ENCODE assay signal across 25 cellular contexts in genomic region chr6:34561227-34561530, GRCh38. TPM values are rescaled to one million over a fixed set of nuclear protein-coding genes. Genes with fewer than 3 reads are reported as not detected.
"Had no signal": no experiment of that assay in that cellular context is flagged by ENCODE, and none has a peak within 500 bp of the region (broad histone marks: within the 10 kb centered on the region; RNA-seq: fewer than 3 reads in every experiment).

No MANE protein-coding gene starts in this region.

- H3K27me3 ChIP-seq: dorsolateral prefrontal cortex, gastrocnemius medialis, neutrophil, pancreas, right atrium auricular region, sigmoid colon, tibial nerve, upper lobe of right lung, uterus had no signal

- ATAC-seq: gastrocnemius medialis; naive thymus-derived CD8-positive, alpha-beta T cell; pancreas; stimulated activated memory B cell treated with anti-CD40 and anti-IgM and Interleukin-4, amounts not matched to agents 10 μg/mL and 1 μg/mL and 100 μg/mL, for 72 hours; stimulated activated naive CD8-positive, alpha-beta T cell treated with anti-CD3 and anti-CD28 coated beads, Interleukin-15, Interleukin-2, amounts not matched to agents 100 U/mL and 50 U/mL, for 24 hours had no signal

- H3K27ac ChIP-seq: dorsolateral prefrontal cortex, gastrocnemius medialis, neutrophil, pancreas, sigmoid colon, thoracic aorta, tibial nerve, upper lobe of right lung, uterus had no signal

- H3K36me3 ChIP-seq: gastrocnemius medialis, neutrophil, pancreas, right atrium auricular region, sigmoid colon, thoracic aorta, tibial nerve, upper lobe of right lung, uterus had no signal

- H3K27ac Mint-ChIP-seq: memory B cell; naive thymus-derived CD8-positive, alpha-beta T cell; stimulated activated memory B cell treated with anti-CD40 and anti-IgM and Interleukin-4, amounts not matched to agents 10 μg/mL and 1 μg/mL and 100 μg/mL, for 72 hours had no signal

- H3K4me1 Mint-ChIP-seq: memory B cell; stimulated activated memory B cell treated with anti-CD40 and anti-IgM and Interleukin-4, amounts not matched to agents 10 μg/mL and 1 μg/mL and 100 μg/mL, for 72 hours had no signal

- H3K4me1 ChIP-seq: gastrocnemius medialis, pancreas, sigmoid colon, tibial nerve, upper lobe of right lung, uterus had no signal

- H3K4me3 ChIP-seq: dorsolateral prefrontal cortex, gastrocnemius medialis, lung, pancreas, right atrium auricular region, sigmoid colon, thoracic aorta, tibial nerve, upper lobe of right lung, uterus had no signal

- H3K36me3 Mint-ChIP-seq: memory B cell; naive thymus-derived CD8-positive, alpha-beta T cell; stimulated activated memory B cell treated with anti-CD40 and anti-IgM and Interleukin-4, amounts not matched to agents 10 μg/mL and 1 μg/mL and 100 μg/mL, for 72 hours had no signal

- DNase-seq: effector CD4-positive, alpha-beta T cell; gastrocnemius medialis; midbrain; naive thymus-derived CD8-positive, alpha-beta T cell; sigmoid colon; stimulated activated CD4-positive, alpha-beta T cell treated with anti-CD3 and anti-CD28 coated beads, Interleukin-2, amount 100 ng/mL, for 24 hours; stimulated activated CD4-positive, alpha-beta T cell treated with anti-CD3 and anti-CD28 coated beads, Interleukin-4, amount 100 ng/mL, for 4 hours; stimulated activated naive CD8-positive, alpha-beta T cell treated with anti-CD3 and anti-CD28 coated beads, Interleukin-15, Interleukin-2, amounts not matched to agents 100 U/mL and 50 U/mL, for 24 hours; upper lobe of right lung; uterus had no signal

- H3K9me3 ChIP-seq: gastrocnemius medialis, neutrophil, pancreas, upper lobe of right lung, uterus had no signal

- H3K4me3 Mint-ChIP-seq: memory B cell; naive thymus-derived CD8-positive, alpha-beta T cell; stimulated activated memory B cell treated with anti-CD40 and anti-IgM and Interleukin-4, amounts not matched to agents 10 μg/mL and 1 μg/mL and 100 μg/mL, for 72 hours had no signal

- H3K9me3 Mint-ChIP-seq: memory B cell; stimulated activated memory B cell treated with anti-CD40 and anti-IgM and Interleukin-4, amounts not matched to agents 10 μg/mL and 1 μg/mL and 100 μg/mL, for 72 hours had no signal

- FAIRE-seq: colon, keratinocyte, pancreas had no signal

RNA-seq across cellular contexts. Expression of gene SPDEF, which starts 5.0 kb away (rescaled TPM):
- total RNA-seq: glomerular endothelial cell; myocyte; naive thymus-derived CD8-positive, alpha-beta T cell; posterior vena cava; skeletal muscle tissue; thoracic aorta; tibial nerve had no signal
- polyA plus RNA-seq: naive thymus-derived CD8-positive, alpha-beta T cell had no signal
